31 cellular contexts compared by ENCODE assay signal in the genomic region with DNA sequence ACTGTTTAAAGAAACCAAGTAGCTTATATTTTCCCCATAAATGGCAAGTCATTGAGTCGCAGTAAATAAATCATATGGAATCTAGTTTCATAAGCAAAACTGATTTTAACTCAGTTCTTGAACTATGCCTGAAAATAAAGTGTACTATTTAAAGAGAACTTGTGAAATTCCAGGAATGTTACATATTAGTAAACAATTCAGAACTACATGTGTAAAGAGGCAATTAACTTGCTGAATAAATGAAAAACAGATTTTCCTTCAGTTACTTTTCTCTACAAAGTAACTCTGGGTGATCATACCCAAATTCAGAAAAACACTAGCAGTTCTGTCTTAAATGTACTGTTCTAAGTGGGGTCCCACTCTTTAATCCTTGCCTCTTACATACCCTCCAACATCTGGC.
"Had no signal": no experiment of that assay in that cellular context is flagged by ENCODE, and none has a peak within 500 bp of the region (broad histone marks: within the 10 kb centered on the region; RNA-seq: fewer than 3 reads in every experiment).

No MANE protein-coding gene starts in this region.

- H3K27ac Mint-ChIP-seq: dendritic cell treated with granulocyte-macrophage colony-stimulating factor and Interleukin-4, amounts not matched to agents 40 ng/mL and 50 ng/mL, for 4 days; endodermal cell; naive thymus-derived CD4-positive, alpha-beta T cell; nephron progenitor cell; stimulated activated effector memory CD8-positive, alpha-beta T cell treated with anti-CD3 and anti-CD28 coated beads, Interleukin-12 subunit alpha, Interleukin-12 subunit beta, amount 100 ng/mL, for 72 hours; type B pancreatic cell had no signal

- H3K36me3 Mint-ChIP-seq: stimulated activated effector memory CD8-positive, alpha-beta T cell treated with anti-CD3 and anti-CD28 coated beads, Interleukin-12 subunit alpha, Interleukin-12 subunit beta, amount 100 ng/mL, for 72 hours; type B pancreatic cell had no signal

- DNase-seq: colonic mucosa; effector CD8-positive, alpha-beta T cell; endodermal cell; foreskin keratinocyte; heart left ventricle; hippocampal formation; left cardiac atrium; left lung; mesendoderm; midbrain; naive thymus-derived CD4-positive, alpha-beta T cell; nephron progenitor cell; nucleus accumbens; stimulated activated CD4-positive, alpha-beta T cell treated with anti-CD3 and anti-CD28 coated beads, Interleukin-12 subunit alpha, Interleukin-12 subunit beta, amount 100 ng/mL, for 4 hours; stimulated activated CD4-positive, alpha-beta T cell treated with anti-CD3 and anti-CD28 coated beads, Interleukin-1b, Interleukin-23, amount 100 ng/mL, for 48 hours; stimulated activated CD4-positive, alpha-beta T cell treated with anti-CD3 and anti-CD28 coated beads, Interleukin-4, amount 100 ng/mL, for 24 hours; stimulated activated naive CD4-positive, alpha-beta T cell treated with Interleukin-2 at 50 U/mL for 16 hours; stomach; testis; tibial artery had no signal

- H3K4me3 ChIP-seq: colonic mucosa, esophagus muscularis mucosa, gastroesophageal sphincter, heart left ventricle, left lung, prostate gland, right atrium auricular region, smooth muscle cell, stomach, testis, tibial artery had no signal

- H3K4me1 Mint-ChIP-seq: endodermal cell; nephron progenitor cell; stimulated activated effector memory CD8-positive, alpha-beta T cell treated with anti-CD3 and anti-CD28 coated beads, Interleukin-12 subunit alpha, Interleukin-12 subunit beta, amount 100 ng/mL, for 72 hours had no signal

- FAIRE-seq: endothelial cell of umbilical vein, islet of Langerhans had no signal

- H3K27ac ChIP-seq: colonic mucosa, esophagus muscularis mucosa, foreskin keratinocyte, gastroesophageal sphincter, heart left ventricle, left lung, prostate gland, right atrium auricular region, stomach, testis, tibial artery had no signal

- H3K27me3 Mint-ChIP-seq: dendritic cell treated with granulocyte-macrophage colony-stimulating factor and Interleukin-4, amounts not matched to agents 40 ng/mL and 50 ng/mL, for 4 days; type B pancreatic cell had no signal

- ATAC-seq: foreskin keratinocyte; gastroesophageal sphincter; heart left ventricle; left cardiac atrium; left lung; naive thymus-derived CD4-positive, alpha-beta T cell; sciatic nerve; stimulated activated effector memory CD8-positive, alpha-beta T cell treated with anti-CD3 and anti-CD28 coated beads, Interleukin-12 subunit alpha, Interleukin-12 subunit beta, amount 100 ng/mL, for 72 hours had no signal

- H3K9me3 Mint-ChIP-seq: dendritic cell treated with granulocyte-macrophage colony-stimulating factor and Interleukin-4, amounts not matched to agents 40 ng/mL and 50 ng/mL, for 4 days; endodermal cell; nephron progenitor cell; type B pancreatic cell had no signal

- H3K9me3 ChIP-seq: colonic mucosa, esophagus muscularis mucosa, gastroesophageal sphincter, heart left ventricle, left lung, prostate gland, right atrium auricular region, stomach, testis, tibial artery had no signal

- H3K27me3 ChIP-seq: colonic mucosa, esophagus muscularis mucosa, gastroesophageal sphincter, heart left ventricle, left lung, right atrium auricular region, stomach, testis, tibial artery had no signal

- H3K4me1 ChIP-seq: colonic mucosa, esophagus muscularis mucosa, foreskin keratinocyte, gastroesophageal sphincter, heart left ventricle, left lung, prostate gland, right atrium auricular region, stomach, testis, tibial artery had no signal

- H3K36me3 ChIP-seq: colonic mucosa, esophagus muscularis mucosa, gastroesophageal sphincter, heart left ventricle, left lung, prostate gland, right atrium auricular region, stomach, tibial artery had no signal

- H3K4me2 ChIP-seq: smooth muscle cell had no signal

- H3K4me3 Mint-ChIP-seq: dendritic cell treated with granulocyte-macrophage colony-stimulating factor and Interleukin-4, amounts not matched to agents 40 ng/mL and 50 ng/mL, for 4 days; endodermal cell; naive thymus-derived CD4-positive, alpha-beta T cell; nephron progenitor cell; stimulated activated effector memory CD8-positive, alpha-beta T cell treated with anti-CD3 and anti-CD28 coated beads, Interleukin-12 subunit alpha, Interleukin-12 subunit beta, amount 100 ng/mL, for 72 hours; type B pancreatic cell had no signal
